Comparison of ENCODE assay signal across 22 cellular contexts in the genomic region with DNA sequence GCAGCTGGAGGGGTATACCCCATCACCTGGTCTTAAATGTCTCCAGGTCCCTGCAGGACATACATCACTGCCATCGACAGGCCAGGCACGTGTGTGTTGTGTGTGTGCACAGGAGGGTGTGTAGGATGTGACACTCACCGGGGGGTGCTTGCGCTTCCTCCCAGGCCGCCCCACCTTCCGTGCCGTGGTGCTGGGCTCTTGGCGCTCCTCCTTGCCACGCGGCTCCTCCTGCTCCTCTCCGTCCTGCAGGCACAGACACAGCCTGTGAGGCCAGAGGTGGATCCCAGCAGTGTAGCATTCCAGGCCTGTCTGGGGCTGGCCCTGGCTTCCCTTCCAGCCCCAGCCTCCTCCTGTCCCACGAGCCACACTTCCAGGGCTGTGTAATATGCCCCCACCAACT.
"Had no signal": no experiment of that assay in that cellular context is flagged by ENCODE, and none has a peak within 500 bp of the region (broad histone marks: within the 10 kb centered on the region; RNA-seq: fewer than 3 reads in every experiment).

No MANE protein-coding gene starts in this region.

- H3K9me3 ChIP-seq: SK-N-SH had no signal

- H3K4me3 Mint-ChIP-seq: T-cell had no signal

- DNase-seq: Karpas-422, KG1, MM.1S, NCI-H1092 treated with DMSO at 0.1 percent for 48 hours, NCI-H1436, NCI-H187, NCI-H2029, NCI-H2081 treated with DMSO at 0.1 percent for 48 hours, NCI-H2171, NCI-H226, NCI-H446, NCI-H510A, NCI-H524 treated with DMSO at 0.1 percent for 48 hours, NCI-H69, NCI-H774, PC-3, SHP77, SK-N-SH, SW 1271, T-cell had no signal

- H3K27me3 Mint-ChIP-seq: T-cell had no signal

- H3K27ac ChIP-seq: RWPE1 had no signal

- H3K9me3 Mint-ChIP-seq: T-cell had no signal

- ATAC-seq: Panc1, PC-3, T-cell had no signal

- H3K9ac ChIP-seq: SK-N-SH had no signal

- H3K4me2 ChIP-seq: SK-N-SH had no signal
